Comparison of ENCODE assay signal across 8 cellular contexts in genomic region chr12:6540181-6540877, GRCh38. TPM values are rescaled to one million over a fixed set of nuclear protein-coding genes. Genes with fewer than 3 reads are reported as not detected.
DNase-seq lines count a peak whose midpoint lies in the region; ATAC-seq, FAIRE-seq and TF ChIP-seq lines count a peak whose summit lies in the region.

No MANE protein-coding gene starts in this region.

- DNase-seq in CD8-positive, alpha-beta memory T cell = peak; percentile 21 to 63 (median 33)
- peak; percentile 85 for DNase-seq in RCC 7860 (ENCODE audit: low spot score)
- DNase-seq in astrocyte of the spinal cord (ENCODE audit: low read depth, low spot score) = peak; percentile 93
- peak; percentile 95 for DNase-seq in iPS-NIHi11 (ENCODE audit: low spot score)
- DNase-seq in stimulated activated CD4-positive, alpha-beta T cell treated with anti-CD3 and anti-CD28 coated beads, Interleukin-15, amount 100 ng/mL, for 24 hours = peak; percentile 76
- DNase-seq in medulla oblongata (ENCODE audit: extremely low spot score) = no peak

- peaks cover 0 to 1% of the 10 kb centered on the region in 2 donors for H3K27me3 Mint-ChIP-seq in CD8-positive, alpha-beta memory T cell

- peak; percentile 80 for FAIRE-seq in RCC 7860 (lab: Jason Lieb, UNC)

- peaks cover 40 to 48% (median 47%) of the 10 kb centered on the region in 3 donors for H3K4me1 Mint-ChIP-seq in CD8-positive, alpha-beta memory T cell

- H3K4me3 ChIP-seq in CD8-positive, alpha-beta memory T cell (ENCODE audit: low read length) = no peak overlapping the region
- no peak overlapping the region for H3K4me3 ChIP-seq in astrocyte of the spinal cord (ENCODE audit: low read depth, low read length)

- ATAC-seq in HG03432 (IDR thresholded peaks at IDR 0.05; ENCODE audit: unreplicated experiment) (peak; percentile 26), GM21367 (IDR thresholded peaks at IDR 0.05; ENCODE audit: unreplicated experiment) (no peak)

- POLR2A ChIA-PET in CD8-positive, alpha-beta memory T cell (lab: Charles Lee) = interaction anchor here (0.7 to 1.8 kb wide), 2 partner anchors 12 to 70 kb away, joined by 4 read pairs; partner anchors contain the start of gene VAMP1

- peak overlapping the region in 6 of 7 donors; percentile 16 to 73 (median 66) for H3K4me3 Mint-ChIP-seq in CD8-positive, alpha-beta memory T cell

- H3K27me3 ChIP-seq in CD8-positive, alpha-beta memory T cell (ENCODE audit: insufficient read depth, low read length, poor library complexity, severe bottlenecking) = no peaks in the 10 kb centered on the region

- peak overlapping the region in 7 of 8 donors; percentile 12 to 95 (median 77) for H3K27ac Mint-ChIP-seq in CD8-positive, alpha-beta memory T cell

- H3K36me3 Mint-ChIP-seq in CD8-positive, alpha-beta memory T cell = peaks cover 5 to 74% (median 9%) of the 10 kb centered on the region in 3 donors

- CTCF ChIA-PET in CD8-positive, alpha-beta memory T cell (lab: Charles Lee) = interaction anchor here (0.9 to 5.6 kb wide), 15 partner anchors 9 to 217 kb away, joined by 3 to 107 read pairs (median 4); partner anchors contain the start of genes CD27 and VAMP1

- peaks cover 62% of the 10 kb centered on the region for H3K4me1 ChIP-seq in CD8-positive, alpha-beta memory T cell (ENCODE audit: insufficient read depth, low read length)

- no peaks in the 10 kb centered on the region for H3K9me3 ChIP-seq in CD8-positive, alpha-beta memory T cell (ENCODE audit: low read length)

- H3K9me3 Mint-ChIP-seq in CD8-positive, alpha-beta memory T cell = no peaks in the 10 kb centered on the region

- peaks cover 31% of the 10 kb centered on the region for H3K36me3 ChIP-seq in CD8-positive, alpha-beta memory T cell (ENCODE audit: insufficient read depth, low read length)

- no peak for TF ChIP-seq CTCF in astrocyte of the spinal cord (IDR thresholded peaks at IDR 0.05; ENCODE audit: low read depth, low read length)

- in situ Hi-C loops in astrocyte of the spinal cord (cut with HindIII; ENCODE audit: low sequenced_read_pairs) = no loop called here

- no peak overlapping the region for H3K27ac ChIP-seq in CD8-positive, alpha-beta memory T cell (ENCODE audit: low read depth, low read length)

RNA-seq across cellular contexts. Expression of gene GAPDH, which starts 6.0 kb away (rescaled TPM):
- 1,000 to 10,000 TPM; 7,182 to 7,238 TPM for total RNA-seq in CD8-positive, alpha-beta memory T cell
- 1,770 TPM for polyA plus RNA-seq in CD8-positive, alpha-beta memory T cell

RNA-seq across cellular contexts. Expression of gene IFFO1, which starts 15.5 kb away (rescaled TPM):
- 10 to 100 TPM; 14.2 to 15.1 TPM for total RNA-seq in CD8-positive, alpha-beta memory T cell
- 12.2 TPM for polyA plus RNA-seq in CD8-positive, alpha-beta memory T cell

RNA-seq across cellular contexts. Expression of gene NOP2, which starts 27.8 kb away (rescaled TPM):
- total RNA-seq in CD8-positive, alpha-beta memory T cell = 100 to 1,000 TPM; 170 to 172 TPM
- polyA plus RNA-seq in CD8-positive, alpha-beta memory T cell = 34.0 TPM

RNA-seq across cellular contexts. Expression of gene NCAPD2, which starts 46.4 kb away (rescaled TPM):
- 10 to 100 TPM; 96.5 to 97.5 TPM for total RNA-seq in CD8-positive, alpha-beta memory T cell
- 29.8 TPM for polyA plus RNA-seq in CD8-positive, alpha-beta memory T cell

RNA-seq across cellular contexts. Expression of gene MRPL51, which starts 47.3 kb away (rescaled TPM):
- 100 to 1,000 TPM; 317 to 327 TPM for total RNA-seq in CD8-positive, alpha-beta memory T cell
- polyA plus RNA-seq in CD8-positive, alpha-beta memory T cell = 222 TPM
